In genomic region chr9:126516936-126517750, GRCh38 we compare ENCODE assay signal across 8 cellular contexts.
DNase-seq lines count a peak whose midpoint lies in the region; ATAC-seq, FAIRE-seq and TF ChIP-seq lines count a peak whose summit lies in the region.

No MANE protein-coding gene starts in this region.

- peaks cover 8 to 11% of the 10 kb centered on the region in 2 experiments for H3K27me3 ChIP-seq in GM12878 (replicated peaks in 1 of 2; ENCODE audit: control insufficient read depth in 2 of 2, insufficient read depth in 2 of 2, low read length in 1 of 2)

- H3K27me3 Mint-ChIP-seq in CD14-positive monocyte (ENCODE audit: low read depth in 3 of 3): no peaks in the 10 kb centered on the region

- CTCF ChIA-PET in HEK293 (lab: Yijun Ruan, JAX): interaction anchor here (0.5 to 7.8 kb wide), 8 partner anchors 17 to 1565 kb away, joined by 3 to 63 read pairs (median 4); no protein-coding TSS in a partner anchor
- CTCF ChIA-PET in GM12878 (lab: Yijun Ruan, JAX): interaction anchor here (0.7 to 1.2 kb wide), 3 partner anchors 26 to 263 kb away, joined by 3 to 4 read pairs (median 4); no protein-coding TSS in a partner anchor

- H3K79me2 ChIP-seq in GM12878 (ENCODE audit: control insufficient read depth, insufficient read depth, low read length): no peaks in the 10 kb centered on the region

- peak overlapping the region; percentile 2 for H3K4me3 ChIP-seq in HEK293 (ENCODE audit: low read depth, low read length)
- H3K4me3 ChIP-seq in GM12878: no peak overlapping the region
- peak overlapping the region in 1 of 2 donors; percentile 35 for H3K4me3 ChIP-seq in kidney (ENCODE audit: low read length in 2 of 2)

- H3K4me1 ChIP-seq in HEK293 (ENCODE audit: control insufficient read depth, insufficient read depth, low read length) (peaks cover 12% of the 10 kb centered on the region), GM12878 (ENCODE audit: control insufficient read depth, insufficient read depth, low read length) (peaks cover 7% of the 10 kb centered on the region), kidney (ENCODE audit: control insufficient read depth in 1 of 2, insufficient read depth in 1 of 2, low read depth in 1 of 2, low read length in 2 of 2) (peaks cover 0 to 6% of the 10 kb centered on the region in 2 donors)

- ATAC-seq in GM12878 (peak; percentile 71), HG03521 (IDR thresholded peaks at IDR 0.05; ENCODE audit: unreplicated experiment) (no peak), HG02970 (IDR thresholded peaks at IDR 0.05; ENCODE audit: low FRiP score, unreplicated experiment) (no peak)

- 6% methylated on average over 31 of the region's 31 CpGs for WGBS in GM12878 (ENCODE audit: insufficient coverage, insufficient replicate concordance, low lambda C conversion rate, missing lambda C conversion rate)

- TF ChIP-seq RAD21 in GM12878 (IDR thresholded peaks at IDR 0.05; ENCODE audit: insufficient read depth, low read depth, low read length): no peak

- intact Hi-C loops in CD14-positive monocyte (cut with micrococcal nuclease) (loop anchor here in 1 of 2 donors (1.0 to 5.0 kb wide), 2 partner anchors 16 to 40 kb away; no protein-coding TSS in a partner anchor), GM12878 (cut with micrococcal nuclease; ENCODE audit: unreplicated experiment) (no loop called here), kidney (cut with DNase I) (no loop called here)

- no peaks in the 10 kb centered on the region for H4K20me1 ChIP-seq in GM12878 (ENCODE audit: control insufficient read depth, insufficient read depth)

- DNase-seq in CD14-positive monocyte (ENCODE audit: low spot score) (peak; percentile 69), RKO (ENCODE audit: low spot score) (peak; percentile 37), GM12878 (ENCODE audit: low read depth, low spot score) (no peak), kidney (peak; percentile 82)
- peak; percentile 64 for DNase-seq in stimulated activated CD4-positive, alpha-beta T cell treated with anti-CD3 and anti-CD28 coated beads, Interleukin-1b, Interleukin-23, amount 100 ng/mL, for 48 hours

- no peak for TF ChIP-seq POLR2A in GM12878 (IDR thresholded peaks at IDR 0.05; ENCODE audit: low read depth, low read length)

- TF ChIP-seq EP300 in GM12878 (IDR thresholded peaks at IDR 0.05; ENCODE audit: borderline replicate concordance in 1 of 2, control insufficient read depth in 1 of 2, low read depth in 2 of 2, low read length in 2 of 2): no peak

- H3K9me3 ChIP-seq in HEK293 (ENCODE audit: control insufficient read depth, insufficient read depth, low read depth, low read length) (no peaks in the 10 kb centered on the region), GM12878 (replicated peaks; ENCODE audit: control insufficient read depth, insufficient read depth, low read length) (no peaks in the 10 kb centered on the region), kidney (ENCODE audit: control insufficient read depth in 1 of 2, low read length in 2 of 2) (no peaks in the 10 kb centered on the region)

- H3K27ac ChIP-seq in HEK293 (ENCODE audit: extremely low read depth, low read depth, low read length) (no peak overlapping the region), GM12878 (ENCODE audit: control insufficient read depth, insufficient read depth) (no peak overlapping the region), kidney (ENCODE audit: low read depth in 2 of 2, low read length in 2 of 2) (no peak overlapping the region)

- no peaks in the 10 kb centered on the region for H3K36me3 ChIP-seq in HEK293 (ENCODE audit: control insufficient read depth in 2 of 2, insufficient read depth in 1 of 2, low read length in 2 of 2)
- H3K36me3 ChIP-seq in GM12878 (ENCODE audit: control insufficient read depth in 2 of 2, insufficient read depth in 2 of 2, low read length in 1 of 2): no peaks in the 10 kb centered on the region
- no peaks in the 10 kb centered on the region for H3K36me3 ChIP-seq in kidney (ENCODE audit: control insufficient read depth in 1 of 2, insufficient read depth in 2 of 2, low read length in 2 of 2)

- peak; percentile 23 for FAIRE-seq in GM12878 (lab: Jason Lieb, UNC)
- FAIRE-seq in kidney (lab: Jason Lieb, UNC): no peak

- H3K36me3 Mint-ChIP-seq in CD14-positive monocyte: no peaks in the 10 kb centered on the region

- in situ Hi-C loops in GM12878 (cut with MboI): no loop called here

- H3K4me3 Mint-ChIP-seq in CD14-positive monocyte: peak overlapping the region; percentile 84 to 92

- peaks cover 40% of the 10 kb centered on the region for H3K4me1 Mint-ChIP-seq in CD14-positive monocyte

- peaks cover 0 to 2% (median 0%) of the 10 kb centered on the region in 7 donors for H3K9me3 Mint-ChIP-seq in CD14-positive monocyte

- no peak overlapping the region for H2AFZ ChIP-seq in GM12878 (ENCODE audit: control insufficient read depth, low read depth, low read length)

- POLR2A ChIA-PET in HEK293 (lab: Yijun Ruan, JAX): interaction anchor here (1.3 kb wide), 1 partner anchor 43 kb away, joined by 3 read pairs; no protein-coding TSS in a partner anchor
- POLR2A ChIA-PET in GM12878 (lab: Charles Lee): no interaction called here

- TF ChIP-seq CTCF in CD14-positive monocyte (IDR thresholded peaks at IDR 0.05) (no peak), HEK293 (tag by site-specific recombination; IDR thresholded peaks at IDR 0.05) (no peak), GM12878 (IDR thresholded peaks at IDR 0.05 in 2 of 3, conservative IDR thresholded peaks at IDR 0.05 in 1 of 3; ENCODE audit: control insufficient read depth in 2 of 3, extremely low read depth in 1 of 3, insufficient read depth in 1 of 3, low read depth in 3 of 3, low read length in 3 of 3) (no peak), kidney (IDR thresholded peaks at IDR 0.05; ENCODE audit: borderline replicate concordance, extremely low read depth, insufficient read depth) (no peak)

- H3K4me2 ChIP-seq in GM12878 (ENCODE audit: control insufficient read depth, insufficient read depth): peak overlapping the region; percentile 68

- SMC1A ChIA-PET in GM12878 (lab: Charles Lee; ENCODE audit: uncharacterized antibody, unreplicated experiment): interaction anchor here (0.7 kb wide), 2 partner anchors 64 to 1530 kb away, joined by 3 read pairs; no protein-coding TSS in a partner anchor

- H3K27ac Mint-ChIP-seq in CD14-positive monocyte: peak overlapping the region; percentile 85 to 96 (median 91)

- no peak overlapping the region for H3K9ac ChIP-seq in GM12878 (ENCODE audit: control insufficient read depth, insufficient read depth, low read length)
- no peak overlapping the region for H3K9ac ChIP-seq in kidney (ENCODE audit: low read length in 2 of 2)

- BruUV-seq in GM12878 (replicated peaks; lab: Mats Ljungman, UMichigan): no TSS peak

- RAD21 ChIA-PET in GM12878 (lab: Charles Lee; ENCODE audit: unreplicated experiment): no interaction called here

TF ChIP-seq in HEK293, 187 proteins besides CTCF, POLR2A, EP300 and RAD21 (continues in another document):
- peak; percentile 22; the same call in 1 of the 2 replicates for TF ChIP-seq BCL11A (tag by site-specific recombination; IDR thresholded peaks at IDR 0.05; ENCODE audit: low read depth)
- no peak for TF ChIP-seq ZNF114 (tag by site-specific recombination; IDR thresholded peaks at IDR 0.05)
- TF ChIP-seq KLF7 (tag by site-specific recombination; IDR thresholded peaks at IDR 0.05; ENCODE audit: borderline replicate concordance): no peak
- peak; percentile 57 for TF ChIP-seq ZBTB8A (tag by site-specific recombination; IDR thresholded peaks at IDR 0.05)
- no peak for TF ChIP-seq ZNF223 (tag by site-specific recombination; IDR thresholded peaks at IDR 0.05)
- no peak for TF ChIP-seq OVOL3 (tag by site-specific recombination; IDR thresholded peaks at IDR 0.05)

TF ChIP-seq in GM12878, 131 proteins besides CTCF, POLR2A, EP300 and RAD21 (continues in another document):
- TF ChIP-seq RUNX3 (IDR thresholded peaks at IDR 0.05; ENCODE audit: low read length) (peak; percentile 52), BMI1 (IDR thresholded peaks at IDR 0.05; ENCODE audit: borderline replicate concordance) (peak; percentile 45; the same call in 1 of the 2 replicates), FOXK2 (IDR thresholded peaks at IDR 0.05) (no peak), NRF1 (conservative IDR thresholded peaks at IDR 0.05; ENCODE audit: low read depth, low read length) (no peak), CEBPB (IDR thresholded peaks at IDR 0.05; ENCODE audit: borderline replicate concordance in 1 of 2, low read depth in 2 of 2, low read length in 2 of 2) (no peak), IKZF1 (conservative IDR thresholded peaks at IDR 0.05) (0 out of 2 replicates have a peak, but pooled peaks have one; percentile 20), BHLHE40 (IDR thresholded peaks at IDR 0.05; ENCODE audit: borderline replicate concordance in 1 of 2, low read depth in 2 of 2, low read length in 1 of 2) (0 out of 4 replicates have a peak, but pooled peaks of 1 of the 2 experiments have one; percentile 14), WRNIP1 (IDR thresholded peaks at IDR 0.05; ENCODE audit: borderline replicate concordance, low read depth, low read length) (no peak), JUNB (IDR thresholded peaks at IDR 0.05) (no peak), KAT2A (conservative IDR thresholded peaks at IDR 0.05; ENCODE audit: control insufficient read depth, low read depth, low read length) (no peak), SPI1 (IDR thresholded peaks at IDR 0.05; ENCODE audit: borderline replicate concordance, insufficient read depth, low read depth, low read length) (peak; percentile 37; the same call in 1 of the 2 replicates), IRF3 (IDR thresholded peaks at IDR 0.05) (no peak), ASH2L (IDR thresholded peaks at IDR 0.05; ENCODE audit: borderline replicate concordance, low read depth) (no peak), SUZ12 (IDR thresholded peaks at IDR 0.05; ENCODE audit: unreplicated experiment) (peak; percentile 51), E2F4 (IDR thresholded peaks at IDR 0.05; ENCODE audit: low read depth, low read length) (no peak)
